ENCODE assay signal across 17 cellular contexts in the genomic region with DNA sequence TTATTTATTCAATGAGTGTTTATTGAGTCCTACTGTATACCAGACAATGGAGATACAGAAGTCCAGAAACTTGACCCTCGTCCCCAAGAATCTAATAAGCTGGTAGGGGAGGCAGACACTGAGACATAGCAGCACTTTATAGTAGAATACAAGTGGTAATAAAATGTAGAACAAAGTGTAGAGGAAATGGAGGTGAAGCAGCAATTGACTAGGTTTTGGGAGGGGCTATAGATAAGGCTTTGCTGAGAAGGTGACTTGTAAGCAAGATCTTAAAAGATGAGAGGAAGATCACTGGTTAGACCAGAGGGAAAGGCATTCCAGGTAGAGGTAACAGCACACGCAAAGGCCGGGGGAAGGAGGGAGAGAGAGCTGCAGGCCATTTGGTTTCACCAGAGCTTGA.
"Had no signal": no experiment of that assay in that cellular context is flagged by ENCODE, and none has a peak within 500 bp of the region (broad histone marks: within the 10 kb centered on the region; RNA-seq: fewer than 3 reads in every experiment).

No MANE protein-coding gene starts in this region.

- H3K27ac Mint-ChIP-seq: dendritic cell treated with granulocyte-macrophage colony-stimulating factor and Interleukin-4, amounts not matched to agents 40 ng/mL and 50 ng/mL, for 4 days had no signal

- H3K9me3 Mint-ChIP-seq: dendritic cell treated with granulocyte-macrophage colony-stimulating factor and Interleukin-4, amounts not matched to agents 40 ng/mL and 50 ng/mL, for 4 days; naive thymus-derived CD8-positive, alpha-beta T cell had no signal

- H3K27me3 ChIP-seq: neural progenitor cell, ovary, upper lobe of right lung, vagina had no signal

- ATAC-seq: left cardiac atrium; left ventricle myocardium superior; naive thymus-derived CD8-positive, alpha-beta T cell; right cardiac atrium had no signal

- H3K27ac ChIP-seq: esophagus squamous epithelium, neural progenitor cell, ovary, vagina had no signal

- H3K9ac ChIP-seq: neural progenitor cell had no signal

- DNase-seq: cerebellar nuclear complex; esophagus squamous epithelium; foreskin fibroblast; kidney; left cardiac atrium; left ventricle myocardium superior; naive thymus-derived CD8-positive, alpha-beta T cell; nucleus accumbens; ovary; right cardiac atrium; stimulated activated CD4-positive, alpha-beta T cell treated with anti-CD3 and anti-CD28 coated beads, Interleukin-4, amount 100 ng/mL, for 4 hours; stimulated activated naive CD4-positive, alpha-beta T cell; upper lobe of right lung had no signal

- FAIRE-seq: colon, kidney had no signal

- H3K27me3 Mint-ChIP-seq: dendritic cell treated with granulocyte-macrophage colony-stimulating factor and Interleukin-4, amounts not matched to agents 40 ng/mL and 50 ng/mL, for 4 days had no signal

- H3K4me3 ChIP-seq: esophagus squamous epithelium, neural progenitor cell, ovary, upper lobe of right lung, vagina had no signal

- H3K4me2 ChIP-seq: neural progenitor cell had no signal

- H2AFZ ChIP-seq: neural progenitor cell had no signal

- H3K36me3 ChIP-seq: neural progenitor cell, ovary, upper lobe of right lung had no signal

- H3K9me3 ChIP-seq: esophagus squamous epithelium, ovary, upper lobe of right lung, vagina had no signal

- H3K4me3 Mint-ChIP-seq: dendritic cell treated with granulocyte-macrophage colony-stimulating factor and Interleukin-4, amounts not matched to agents 40 ng/mL and 50 ng/mL, for 4 days; naive thymus-derived CD8-positive, alpha-beta T cell; neural progenitor cell had no signal
